Comparison of ENCODE assay signal across 9 cellular contexts in the genomic region with DNA sequence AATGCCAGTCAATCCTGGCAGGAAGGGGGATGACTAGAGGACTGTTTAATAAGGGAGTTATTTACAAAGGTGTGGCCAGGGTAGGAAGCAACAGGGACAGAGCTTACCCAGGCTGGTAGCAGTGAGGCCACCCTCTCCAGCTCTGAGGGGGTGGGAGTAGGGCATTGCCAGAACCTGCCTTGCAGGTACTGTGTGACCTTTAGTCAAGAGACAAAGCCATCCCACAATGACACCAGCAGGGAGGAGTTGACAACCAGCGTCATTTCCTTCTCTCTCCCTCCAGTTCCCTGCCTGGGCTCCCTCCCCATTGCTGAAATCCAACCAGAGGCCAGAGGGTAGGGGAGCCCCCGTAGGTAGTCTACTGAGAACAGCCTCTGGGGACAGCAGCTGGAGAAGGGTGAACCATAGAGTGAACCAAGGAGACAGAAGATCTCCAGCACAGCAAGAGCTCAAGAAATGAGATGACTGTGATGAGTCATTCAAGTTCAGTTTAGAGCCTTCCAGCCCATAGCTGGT. TPM values are rescaled to one million over a fixed set of nuclear protein-coding genes. Genes with fewer than 3 reads are reported as not detected.
DNase-seq lines count a peak whose midpoint lies in the region; ATAC-seq, FAIRE-seq and TF ChIP-seq lines count a peak whose summit lies in the region.
"Had no signal": no experiment of that assay in that cellular context is flagged by ENCODE, and none has a peak within 500 bp of the region (broad histone marks: within the 10 kb centered on the region; RNA-seq: fewer than 3 reads in every experiment).

No MANE protein-coding gene starts in this region.

- no peak overlapping the region for H3K4me3 ChIP-seq in bronchial epithelial cell (ENCODE audit: low read depth, low read length)
- no peak overlapping the region for H3K4me3 ChIP-seq in esophagus squamous epithelium

- peak overlapping the region; percentile 16; the same call in 1 of the 2 replicates for H3K27ac ChIP-seq in C4-2B
- no peak overlapping the region for H3K27ac ChIP-seq in esophagus squamous epithelium

- TF ChIP-seq CTCF in C4-2B (conservative IDR thresholded peaks at IDR 0.05) = no peak
- no peak for TF ChIP-seq CTCF in bronchial epithelial cell (IDR thresholded peaks at IDR 0.05; ENCODE audit: insufficient read depth, low read length, severe bottlenecking)
- TF ChIP-seq CTCF in esophagus squamous epithelium (IDR thresholded peaks at IDR 0.05) = no peak

- H3K27me3 ChIP-seq in bronchial epithelial cell (ENCODE audit: control insufficient read depth, insufficient read depth, low read length) = no peaks in the 10 kb centered on the region
- peaks cover 0 to 6% (median 0%) of the 10 kb centered on the region in 4 donors for H3K27me3 ChIP-seq in esophagus squamous epithelium

- no peak for TF ChIP-seq POLR2A in esophagus squamous epithelium (IDR thresholded peaks at IDR 0.05)

- ATAC-seq in GM19023 (IDR thresholded peaks at IDR 0.05; ENCODE audit: unreplicated experiment) (peak; percentile 72), HG03342 (IDR thresholded peaks at IDR 0.05; ENCODE audit: unreplicated experiment) (peak; percentile 64)

- no peaks in the 10 kb centered on the region for H3K4me1 ChIP-seq in esophagus squamous epithelium

- DNase-seq in bronchial epithelial cell (ENCODE audit: low read depth) (peak; percentile 15), NCI-H187 treated with DMSO at 0.1 percent for 48 hours (lab: John Stamatoyannopoulos, UW) (no peak), esophagus squamous epithelium (lab: John Stamatoyannopoulos, UW) (no peak)
- no peak for DNase-seq in activated effector memory CD4-positive, alpha-beta T cell treated with anti-CD3 and anti-CD28 coated beads, Interleukin-2, amount 50 U/mL, for 16 hours
- no peak for DNase-seq in stimulated activated CD4-positive, alpha-beta T cell treated with anti-CD3 and anti-CD28 coated beads, Interleukin-4, amount 100 ng/mL, for 1 hour
- DNase-seq: dermis blood vessel endothelial cell had no signal

- peaks cover 0 to 9% (median 5%) of the 10 kb centered on the region in 3 donors for H3K9me3 ChIP-seq in esophagus squamous epithelium

- WGBS in esophagus squamous epithelium, 2 donors = 42 to 44% methylated on average over 2 of the region's 2 CpGs

- H3K36me3 ChIP-seq in bronchial epithelial cell (ENCODE audit: control insufficient read depth, insufficient read depth, low read length) = no peaks in the 10 kb centered on the region
- H3K36me3 ChIP-seq in esophagus squamous epithelium = no peaks in the 10 kb centered on the region

- intact Hi-C loops in esophagus squamous epithelium (cut with DNase I) = no loop called here

- no peak for FAIRE-seq in bronchial epithelial cell (lab: Jason Lieb, UNC)

RNA-seq across cellular contexts. Expression of a gene that starts 33.3 kb away (rescaled TPM):
- total RNA-seq in bronchial epithelial cell (2.1 and 3.2 TPM in 2 replicates), esophagus squamous epithelium (10 to 100 TPM in 2 of 4 donors, 1 to 10 TPM in 2; 5.0 to 16.6 (median 9.7) TPM)
